In the genomic region with DNA sequence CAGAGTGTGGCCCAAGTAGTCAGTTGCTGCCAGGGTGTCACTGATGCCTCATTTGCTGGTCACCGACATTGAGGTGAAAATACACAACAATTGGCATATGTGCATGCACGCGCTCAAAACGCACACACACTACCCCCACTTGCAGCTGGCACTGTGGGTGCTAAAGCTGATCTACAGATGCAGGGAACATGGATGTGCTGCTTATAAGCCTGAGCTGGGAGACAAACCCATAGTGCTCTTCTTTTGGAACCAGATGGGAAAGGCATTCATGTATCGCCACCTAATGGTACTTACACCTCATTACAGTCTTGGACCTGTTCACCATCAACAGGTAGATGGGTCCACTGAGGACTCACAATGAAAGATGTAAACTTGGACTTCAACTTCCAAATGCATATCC, we compare ENCODE assay signal across 10 cellular contexts.
DNase-seq lines count a peak whose midpoint lies in the region; TF ChIP-seq lines count a peak whose summit lies in the region.
"Had no signal": no experiment of that assay in that cellular context is flagged by ENCODE, and none has a peak within 500 bp of the region (broad histone marks: within the 10 kb centered on the region; RNA-seq: fewer than 3 reads in every experiment).

No MANE protein-coding gene starts in this region.

- H3K27me3 ChIP-seq in H9 (ENCODE audit: insufficient read depth, low read length): no peaks in the 10 kb centered on the region

- H2BK20ac ChIP-seq in H9 (ENCODE audit: low read depth, low read length, poor library complexity, severe bottlenecking): no peak overlapping the region

- H2BK12ac ChIP-seq in H9 (ENCODE audit: insufficient read length, low read depth, low read length): no peak overlapping the region

- H3K79me2 ChIP-seq in H9 (ENCODE audit: insufficient read depth, low read length): no peaks in the 10 kb centered on the region; the same call in 1 of the 2 replicates

- in situ Hi-C loops in astrocyte of the cerebellum (cut with HindIII; ENCODE audit: low sequenced_read_pairs): no loop called here

- H4K20me1 ChIP-seq in H9 (ENCODE audit: control insufficient read depth, insufficient read depth, insufficient read length): no peaks in the 10 kb centered on the region

- no peak overlapping the region for H2BK120ac ChIP-seq in H9 (ENCODE audit: low read depth, low read length, poor library complexity, severe bottlenecking)

- H3K14ac ChIP-seq in H9 (ENCODE audit: insufficient read depth, low read length): no peak overlapping the region

- no peak overlapping the region for H4K5ac ChIP-seq in H9 (ENCODE audit: insufficient read length, low read depth, low read length)

- H3K56ac ChIP-seq in H9 (ENCODE audit: insufficient read length, low read depth, low read length): no peak overlapping the region

- H3K9me3 Mint-ChIP-seq in H9: no peaks in the 10 kb centered on the region
- H3K9me3 Mint-ChIP-seq in activated T-cell treated with anti-CD3 and anti-CD28 coated beads, Interleukin-2, amount 50 U/mL, for 24 hours: peaks cover 2% of the 10 kb centered on the region

- no peak overlapping the region for H2AFZ ChIP-seq in H9 (ENCODE audit: low read length)

- H4K8ac ChIP-seq in H9 (replicated peaks; ENCODE audit: insufficient read length, low read depth, low read length): no peak overlapping the region

- no peak overlapping the region for H3K4me2 ChIP-seq in H9 (ENCODE audit: insufficient read depth, insufficient read length, low read length)

- H3K23me2 ChIP-seq in H9 (ENCODE audit: insufficient read length, low read depth, low read length, poor library complexity, severe bottlenecking): no peaks in the 10 kb centered on the region

- H3K27ac ChIP-seq in H9 (ENCODE audit: insufficient read length, low read depth, low read length): no peak overlapping the region

- H3K23ac ChIP-seq in H9 (ENCODE audit: insufficient read length, low read depth, low read length): no peak overlapping the region

- TF ChIP-seq CTCF in H9 (conservative IDR thresholded peaks at IDR 0.05) (peak; percentile 86), astrocyte of the cerebellum (IDR thresholded peaks at IDR 0.05; ENCODE audit: low read depth, low read length, missing control alignments) (peak; percentile 65)

- peaks cover 2% of the 10 kb centered on the region; the same call in 1 of the 2 replicates for H3K27me3 Mint-ChIP-seq in H9 (ENCODE audit: low read depth)
- H3K27me3 Mint-ChIP-seq in activated T-cell treated with anti-CD3 and anti-CD28 coated beads, Interleukin-2, amount 50 U/mL, for 24 hours: peaks cover 15% of the 10 kb centered on the region

- H3K4ac ChIP-seq in H9 (ENCODE audit: low read depth, low read length): no peak overlapping the region

- WGBS in H9 (ENCODE audit: extremely low coverage, insufficient read length, low lambda C conversion rate): no CpG with 5 or more reads among the region's 5 CpGs

- no peak overlapping the region for H3K27ac Mint-ChIP-seq in H9
- H3K27ac Mint-ChIP-seq in activated T-cell treated with anti-CD3 and anti-CD28 coated beads, Interleukin-2, amount 50 U/mL, for 24 hours: no peak overlapping the region
- H3K27ac Mint-ChIP-seq: IgD-negative memory B cell, memory B cell had no signal

- no peak overlapping the region for H2BK5ac ChIP-seq in H9 (ENCODE audit: insufficient read length, low read length)

- H2AK5ac ChIP-seq in H9 (ENCODE audit: insufficient read length, low read length): no peak overlapping the region

- H3K18ac ChIP-seq in H9 (ENCODE audit: insufficient read length, low read depth, low read length): no peak overlapping the region

- H3K4me1 ChIP-seq in H9 (ENCODE audit: insufficient read depth, low read length): no peaks in the 10 kb centered on the region

- no peak overlapping the region for H2BK15ac ChIP-seq in H9 (ENCODE audit: low read depth, low read length)

- DNase-seq in DMS 273 (lab: John Stamatoyannopoulos, UW; ENCODE audit: unreplicated experiment): peak; percentile 66
- DNase-seq in H9: peak; percentile 55
- DNase-seq in NCI-H2196 (lab: John Stamatoyannopoulos, UW; ENCODE audit: unreplicated experiment): peak; percentile 29
- DNase-seq in astrocyte of the cerebellum (ENCODE audit: low read depth): no peak
- DNase-seq in lung microvascular endothelial cell (ENCODE audit: low read depth in 2 of 2): peak; percentile 22 to 38
- DNase-seq in GF-D8 (lab: John Stamatoyannopoulos, UW): no peak
- DNase-seq in stimulated activated CD8-positive, alpha-beta memory T cell treated with anti-CD3 and anti-CD28 coated beads, Interleukin-4, amount 100 ng/mL, for 48 hours: no peak
- no peak for DNase-seq in activated T-cell treated with anti-CD3 and anti-CD28 coated beads, Interleukin-2, amount 50 U/mL, for 24 hours

- H3K4me3 Mint-ChIP-seq in H9: no peak overlapping the region
- no peak overlapping the region for H3K4me3 Mint-ChIP-seq in activated T-cell treated with anti-CD3 and anti-CD28 coated beads, Interleukin-2, amount 50 U/mL, for 24 hours
- H3K4me3 Mint-ChIP-seq: IgD-negative memory B cell, memory B cell had no signal

- no peak overlapping the region for H3K4me3 ChIP-seq in astrocyte of the cerebellum (ENCODE audit: low read depth, low read length)

- H3T11ph ChIP-seq in H9 (ENCODE audit: low read length): no peak overlapping the region

- peaks cover 5 to 14% of the 10 kb centered on the region in 2 experiments for H3K4me1 Mint-ChIP-seq in H9
- H3K4me1 Mint-ChIP-seq in activated T-cell treated with anti-CD3 and anti-CD28 coated beads, Interleukin-2, amount 50 U/mL, for 24 hours (ENCODE audit: low read depth): no peaks in the 10 kb centered on the region
- H3K4me1 Mint-ChIP-seq: IgD-negative memory B cell, memory B cell had no signal

- H3K36me3 Mint-ChIP-seq in H9 (ENCODE audit: insufficient read depth in 1 of 3, low read depth in 3 of 3): no peaks in the 10 kb centered on the region
- no peaks in the 10 kb centered on the region for H3K36me3 Mint-ChIP-seq in activated T-cell treated with anti-CD3 and anti-CD28 coated beads, Interleukin-2, amount 50 U/mL, for 24 hours (ENCODE audit: low read depth)
- H3K36me3 Mint-ChIP-seq: memory B cell had no signal

- H3K9me3 ChIP-seq in H9 (ENCODE audit: control insufficient read depth, low read depth, low read length): no peaks in the 10 kb centered on the region

- H3K9ac ChIP-seq in H9 (ENCODE audit: extremely low read depth, insufficient read length, low read length): no peak overlapping the region

- no peak overlapping the region for H4K91ac ChIP-seq in H9 (ENCODE audit: insufficient read length, low read depth, low read length)

- no peaks in the 10 kb centered on the region for H3K79me1 ChIP-seq in H9 (ENCODE audit: insufficient read depth, low read depth, low read length, poor library complexity, severe bottlenecking)

Comparison
In these comparisons a context has a peak if more than half of its experiments do, and no peak if none do; other contexts are left out.
1. DNase-seq: peak in DMS 273 (single experiment), H9 (single experiment), NCI-H2196 (single experiment) and lung microvascular endothelial cell (2 of 2); none in astrocyte of the cerebellum (single experiment), GF-D8 (single experiment), stimulated activated CD8-positive, alpha-beta memory T cell treated with anti-CD3 and anti-CD28 coated beads, Interleukin-4, amount 100 ng/mL, for 48 hours (single experiment) and activated T-cell treated with anti-CD3 and anti-CD28 coated beads, Interleukin-2, amount 50 U/mL, for 24 hours (single experiment).